1 cellular context compared by ENCODE assay signal in the genomic region with DNA sequence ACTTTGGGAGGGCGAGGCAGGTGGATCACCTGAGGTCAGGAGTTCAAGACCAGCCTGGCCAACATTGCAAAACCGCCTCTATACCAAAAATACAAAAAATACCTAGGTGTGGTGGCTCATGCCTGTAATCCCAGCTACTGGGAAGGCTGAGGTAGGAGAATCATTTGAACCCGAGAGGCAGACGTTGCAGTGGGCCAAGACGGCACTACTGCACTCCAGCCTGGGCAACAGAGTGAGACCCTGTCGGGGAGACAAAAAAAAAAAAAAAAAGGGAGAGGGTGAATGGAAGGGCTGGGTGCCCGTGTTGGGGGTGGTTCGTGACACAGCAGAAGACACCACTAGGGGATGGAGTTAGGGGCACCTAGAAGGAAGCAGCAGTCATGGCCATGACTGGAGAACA.
TF ChIP-seq lines count a peak whose summit lies in the region.

No MANE protein-coding gene starts in this region.

TF ChIP-seq in K562, 482 proteins besides CTCF, POLR2A, EP300 and RAD21:
- TF ChIP-seq ZNF121 (CRISPR knock-in tag; conservative IDR thresholded peaks at IDR 0.05), result peak; percentile 84
- no peak for TF ChIP-seq ILF3 (IDR thresholded peaks at IDR 0.05; ENCODE audit: borderline replicate concordance)
